ENCODE assay signal across 21 cellular contexts in genomic region chr9:109289186-109289585, GRCh38. TPM values are rescaled to one million over a fixed set of nuclear protein-coding genes. Genes with fewer than 3 reads are reported as not detected.
DNase-seq lines count a peak whose midpoint lies in the region; ATAC-seq, FAIRE-seq and TF ChIP-seq lines count a peak whose summit lies in the region.
"Had no signal": no experiment of that assay in that cellular context is flagged by ENCODE, and none has a peak within 500 bp of the region (broad histone marks: within the 10 kb centered on the region; RNA-seq: fewer than 3 reads in every experiment).

No MANE protein-coding gene starts in this region.

- intact Hi-C loops in breast epithelium (cut with DNase I; ENCODE audit: low total_unique reads) (no loop called here), pancreas (cut with DNase I) (no loop called here), spleen (cut with DNase I; ENCODE audit: low total_unique reads) (no loop called here)
- intact Hi-C loops in activated T-helper 1 cell treated with anti-CD3 and anti-CD28 coated beads, Interleukin-12 subunit alpha, Interleukin-12 subunit beta, Interleukin-2, Interleukin-4 antibody, amounts not matched to agents 30 ng/mL and 10 ng/mL and 1 ng/mL, durations not matched to agents 14 hours and 24 hours and 36 hours (cut with micrococcal nuclease), result no loop called here

- H3K56ac ChIP-seq in H9 (ENCODE audit: insufficient read length, low read depth, low read length), result no peak overlapping the region

- no peak overlapping the region for H4K5ac ChIP-seq in H9 (ENCODE audit: insufficient read length, low read depth, low read length)

- no peak overlapping the region for H3K23ac ChIP-seq in H9 (ENCODE audit: insufficient read length, low read depth, low read length)

- H3K9me3 ChIP-seq in H9 (ENCODE audit: control insufficient read depth, low read depth, low read length) (no peaks in the 10 kb centered on the region), breast epithelium (no peaks in the 10 kb centered on the region), pancreas (no peaks in the 10 kb centered on the region), spleen (no peaks in the 10 kb centered on the region)
- H3K9me3 ChIP-seq: Peyer's patch, SK-N-SH had no signal

- H2AFZ ChIP-seq in H9 (ENCODE audit: low read length), result no peak overlapping the region

- ATAC-seq in pancreas, result peak; percentile 33 to 64 (median 60)
- ATAC-seq in GM21723 (IDR thresholded peaks at IDR 0.05; ENCODE audit: unreplicated experiment), result no peak

- H4K8ac ChIP-seq in H9 (replicated peaks; ENCODE audit: insufficient read length, low read depth, low read length), result no peak overlapping the region

- no peaks in the 10 kb centered on the region for H3K27me3 Mint-ChIP-seq in H9 (ENCODE audit: low read depth)
- H3K27me3 Mint-ChIP-seq in activated T-helper 1 cell treated with anti-CD3 and anti-CD28 coated beads, Interleukin-12 subunit alpha, Interleukin-12 subunit beta, Interleukin-2, Interleukin-4 antibody, amounts not matched to agents 30 ng/mL and 10 ng/mL and 1 ng/mL, durations not matched to agents 14 hours and 24 hours and 36 hours (ENCODE audit: insufficient read depth), result peaks cover 4% of the 10 kb centered on the region

- H3K36me3 Mint-ChIP-seq in H9 (ENCODE audit: insufficient read depth in 1 of 3, low read depth in 3 of 3), result no peaks in the 10 kb centered on the region
- H3K36me3 Mint-ChIP-seq in activated T-helper 1 cell treated with anti-CD3 and anti-CD28 coated beads, Interleukin-12 subunit alpha, Interleukin-12 subunit beta, Interleukin-2, Interleukin-4 antibody, amounts not matched to agents 30 ng/mL and 10 ng/mL and 1 ng/mL, durations not matched to agents 14 hours and 24 hours and 36 hours (ENCODE audit: low read depth), result no peaks in the 10 kb centered on the region

- H2BK20ac ChIP-seq in H9 (ENCODE audit: low read depth, low read length, poor library complexity, severe bottlenecking), result no peak overlapping the region

- no peak overlapping the region for H3K4me2 ChIP-seq in H9 (ENCODE audit: insufficient read depth, insufficient read length, low read length)
- H3K4me2 ChIP-seq: SK-N-SH had no signal

- H3K4me3 Mint-ChIP-seq in H9, result no peak overlapping the region
- no peak overlapping the region for H3K4me3 Mint-ChIP-seq in activated T-helper 1 cell treated with anti-CD3 and anti-CD28 coated beads, Interleukin-12 subunit alpha, Interleukin-12 subunit beta, Interleukin-2, Interleukin-4 antibody, amounts not matched to agents 30 ng/mL and 10 ng/mL and 1 ng/mL, durations not matched to agents 14 hours and 24 hours and 36 hours
- H3K4me3 Mint-ChIP-seq: CD4-positive, alpha-beta T cell had no signal

- H4K91ac ChIP-seq in H9 (ENCODE audit: insufficient read length, low read depth, low read length), result no peak overlapping the region

- no peak for DNase-seq in H9
- DNase-seq in breast epithelium (ENCODE audit: low spot score in 2 of 2), result peak in 1 of 2 donors; percentile 23
- peak in 4 of 6 donors; percentile 41 to 56 (median 50) for DNase-seq in pancreas
- no peak for DNase-seq in activated T-helper 1 cell treated with anti-CD3 and anti-CD28 coated beads, Interleukin-12 subunit alpha, Interleukin-12 subunit beta, Interleukin-2, Interleukin-4 antibody, amounts not matched to agents 30 ng/mL and 10 ng/mL and 1 ng/mL, durations not matched to agents 14 hours and 24 hours and 36 hours (ENCODE audit: low spot score)
- DNase-seq in stimulated activated naive CD4-positive, alpha-beta T cell treated with Interleukin-2 at 50 U/mL for 16 hours (lab: John Stamatoyannopoulos, UW), result no peak
- no peak for DNase-seq in spleen
- DNase-seq: ACHN; Calu3; CD4-positive, alpha-beta T cell; EL; KG1; MM.1S; NCI-H1105; NCI-H1694 treated with DMSO at 0.1 percent for 48 hours; NCI-H82; Peyer's patch; Right ventricle myocardium superior; SK-N-SH had no signal

- no peaks in the 10 kb centered on the region for H3K27me3 ChIP-seq in H9 (ENCODE audit: insufficient read depth, low read length)
- H3K27me3 ChIP-seq in breast epithelium, result no peaks in the 10 kb centered on the region
- H3K27me3 ChIP-seq in pancreas, result no peaks in the 10 kb centered on the region
- H3K27me3 ChIP-seq in spleen (replicated peaks in 1 of 7), result peaks cover 0 to 8% (median 0%) of the 10 kb centered on the region in 7 donors
- H3K27me3 ChIP-seq: Peyer's patch had no signal

- H2AK5ac ChIP-seq in H9 (ENCODE audit: insufficient read length, low read length), result no peak overlapping the region

- H3K23me2 ChIP-seq in H9 (ENCODE audit: insufficient read length, low read depth, low read length, poor library complexity, severe bottlenecking), result no peaks in the 10 kb centered on the region

- H3K18ac ChIP-seq in H9 (ENCODE audit: insufficient read length, low read depth, low read length), result no peak overlapping the region

- H3K4ac ChIP-seq in H9 (ENCODE audit: low read depth, low read length), result no peak overlapping the region

- no peak overlapping the region for H3K14ac ChIP-seq in H9 (ENCODE audit: insufficient read depth, low read length)

- TF ChIP-seq CTCF in C4-2B (conservative IDR thresholded peaks at IDR 0.05) (no peak), H9 (conservative IDR thresholded peaks at IDR 0.05) (no peak), breast epithelium (IDR thresholded peaks at IDR 0.05) (no peak), pancreas (IDR thresholded peaks at IDR 0.05) (no peak), spleen (IDR thresholded peaks at IDR 0.05 in 8 of 11, conservative IDR thresholded peaks at IDR 0.05 in 3 of 11) (no peak)

- H3K36me3 ChIP-seq in breast epithelium (no peaks in the 10 kb centered on the region), pancreas (no peaks in the 10 kb centered on the region), spleen (no peaks in the 10 kb centered on the region)
- H3K36me3 ChIP-seq: Peyer's patch had no signal

- no peaks in the 10 kb centered on the region; the same call in 1 of the 2 replicates for H3K4me1 ChIP-seq in H9 (ENCODE audit: insufficient read depth, low read length)
- H3K4me1 ChIP-seq in breast epithelium, result peaks cover 0 to 17% of the 10 kb centered on the region in 2 donors
- H3K4me1 ChIP-seq in pancreas, result peaks cover 37 to 49% (median 42%) of the 10 kb centered on the region in 3 donors
- no peaks in the 10 kb centered on the region for H3K4me1 ChIP-seq in spleen

- no peak overlapping the region for H2BK15ac ChIP-seq in H9 (ENCODE audit: low read depth, low read length)

- no peak overlapping the region for H3T11ph ChIP-seq in H9 (ENCODE audit: low read length)

- no peak for FAIRE-seq in pancreas (lab: Jason Lieb, UNC)

- H3K27ac ChIP-seq in C4-2B, result peak overlapping the region; percentile 53
- H3K27ac ChIP-seq in H9 (ENCODE audit: insufficient read length, low read depth, low read length), result no peak overlapping the region
- peak overlapping the region; percentile 55 to 75 for H3K27ac ChIP-seq in breast epithelium
- H3K27ac ChIP-seq in pancreas, result peak overlapping the region in 3 of 4 donors; percentile 39 to 82 (median 80)
- H3K27ac ChIP-seq in spleen, result no peak overlapping the region
- H3K27ac ChIP-seq: HL-60, Peyer's patch had no signal

- peaks cover 10 to 13% of the 10 kb centered on the region in 2 experiments for H3K4me1 Mint-ChIP-seq in H9
- no peaks in the 10 kb centered on the region for H3K4me1 Mint-ChIP-seq in activated T-helper 1 cell treated with anti-CD3 and anti-CD28 coated beads, Interleukin-12 subunit alpha, Interleukin-12 subunit beta, Interleukin-2, Interleukin-4 antibody, amounts not matched to agents 30 ng/mL and 10 ng/mL and 1 ng/mL, durations not matched to agents 14 hours and 24 hours and 36 hours (ENCODE audit: low read depth)

- H3K4me3 ChIP-seq in breast epithelium, result no peak overlapping the region
- no peak overlapping the region for H3K4me3 ChIP-seq in pancreas
- no peak overlapping the region for H3K4me3 ChIP-seq in spleen
- H3K4me3 ChIP-seq: Peyer's patch had no signal

- no peak overlapping the region for H3K9ac ChIP-seq in H9 (ENCODE audit: extremely low read depth, insufficient read length, low read length)
- H3K9ac ChIP-seq: SK-N-SH had no signal

- WGBS in H9 (ENCODE audit: extremely low coverage, insufficient read length, low lambda C conversion rate), result no CpG with 5 or more reads among the region's 5 CpGs
- WGBS in pancreas, 2 donors, result 15 to 28% methylated on average over 5 of the region's 5 CpGs
- 66 to 87% (median 81%) methylated on average over 5 of the region's 5 CpGs for WGBS in spleen, 5 donors

- H3K79me2 ChIP-seq in H9 (ENCODE audit: insufficient read depth, low read length), result peaks cover 8% of the 10 kb centered on the region; the same call in 1 of the 2 replicates

- TF ChIP-seq POLR2A in breast epithelium (IDR thresholded peaks at IDR 0.05), result no peak
- no peak for TF ChIP-seq POLR2A in spleen (IDR thresholded peaks at IDR 0.05)

- H2BK5ac ChIP-seq in H9 (ENCODE audit: insufficient read length, low read length), result no peak overlapping the region

- no peaks in the 10 kb centered on the region for H4K20me1 ChIP-seq in H9 (ENCODE audit: control insufficient read depth, insufficient read depth, insufficient read length)

- no peak overlapping the region for H2BK120ac ChIP-seq in H9 (ENCODE audit: low read depth, low read length, poor library complexity, severe bottlenecking)

- H3K79me1 ChIP-seq in H9 (ENCODE audit: insufficient read depth, low read depth, low read length, poor library complexity, severe bottlenecking), result no peaks in the 10 kb centered on the region

- no peak overlapping the region for H2BK12ac ChIP-seq in H9 (ENCODE audit: insufficient read length, low read depth, low read length)

- peak overlapping the region in 2 of 3 experiments; percentile 5 to 50; a peak in 4 of 7 replicates for H3K27ac Mint-ChIP-seq in H9
- no peak overlapping the region for H3K27ac Mint-ChIP-seq in activated T-helper 1 cell treated with anti-CD3 and anti-CD28 coated beads, Interleukin-12 subunit alpha, Interleukin-12 subunit beta, Interleukin-2, Interleukin-4 antibody, amounts not matched to agents 30 ng/mL and 10 ng/mL and 1 ng/mL, durations not matched to agents 14 hours and 24 hours and 36 hours
- H3K27ac Mint-ChIP-seq: CD4-positive, alpha-beta T cell had no signal

- no peaks in the 10 kb centered on the region for H3K9me3 Mint-ChIP-seq in H9
- H3K9me3 Mint-ChIP-seq in activated T-helper 1 cell treated with anti-CD3 and anti-CD28 coated beads, Interleukin-12 subunit alpha, Interleukin-12 subunit beta, Interleukin-2, Interleukin-4 antibody, amounts not matched to agents 30 ng/mL and 10 ng/mL and 1 ng/mL, durations not matched to agents 14 hours and 24 hours and 36 hours, result no peaks in the 10 kb centered on the region
- H3K9me3 Mint-ChIP-seq: CD4-positive, alpha-beta T cell had no signal

RNA-seq across cellular contexts. Expression of gene EPB41L4B, which starts 31.7 kb away (rescaled TPM):
- total RNA-seq in H9 (2021) (18.9 and 19.7 TPM in 2 replicates), breast epithelium (10 to 100 TPM; 11.5 to 47.2 (median 16.0) TPM), pancreas (100 to 1,000 TPM in 1 of 6 donors, 10 to 100 TPM in 5; 78.5 to 122 (median 93.9) TPM), spleen (under 1 TPM in 4 of 7 donors, not detected in 3; 0.09 to 0.43 (median 0.22) TPM)
- polyA plus RNA-seq in pancreas (10 to 100 TPM; 36.8 to 37.0 TPM), spleen (under 1 TPM; 0.02 to 0.38 (median 0.03) TPM)
- 2.0 and 2.2 TPM in 2 replicates for total RNA-seq in activated T-helper 1 cell treated with anti-CD3 and anti-CD28 coated beads, Interleukin-12 subunit alpha, Interleukin-12 subunit beta, Interleukin-2, Interleukin-4 antibody, amounts not matched to agents 30 ng/mL and 10 ng/mL and 1 ng/mL, durations not matched to agents 14 hours and 24 hours and 36 hours
- total RNA-seq: CD4-positive, alpha-beta T cell had no signal

Comparison
In these comparisons a context has a peak if more than half of its experiments do, and no peak if none do; other contexts are left out.
1. H3K27ac ChIP-seq: peak in C4-2B (single experiment), breast epithelium (2 of 2) and pancreas (3 of 4); none in H9 (single experiment) and spleen (0 of 8).
2. DNase-seq: peak in pancreas (4 of 6); none in H9 (single experiment), activated T-helper 1 cell treated with anti-CD3 and anti-CD28 coated beads, Interleukin-12 subunit alpha, Interleukin-12 subunit beta, Interleukin-2, Interleukin-4 antibody, amounts not matched to agents 30 ng/mL and 10 ng/mL and 1 ng/mL, durations not matched to agents 14 hours and 24 hours and 36 hours (single experiment), stimulated activated naive CD4-positive, alpha-beta T cell treated with Interleukin-2 at 50 U/mL for 16 hours (single experiment) and spleen (single experiment).